In the genomic region with DNA sequence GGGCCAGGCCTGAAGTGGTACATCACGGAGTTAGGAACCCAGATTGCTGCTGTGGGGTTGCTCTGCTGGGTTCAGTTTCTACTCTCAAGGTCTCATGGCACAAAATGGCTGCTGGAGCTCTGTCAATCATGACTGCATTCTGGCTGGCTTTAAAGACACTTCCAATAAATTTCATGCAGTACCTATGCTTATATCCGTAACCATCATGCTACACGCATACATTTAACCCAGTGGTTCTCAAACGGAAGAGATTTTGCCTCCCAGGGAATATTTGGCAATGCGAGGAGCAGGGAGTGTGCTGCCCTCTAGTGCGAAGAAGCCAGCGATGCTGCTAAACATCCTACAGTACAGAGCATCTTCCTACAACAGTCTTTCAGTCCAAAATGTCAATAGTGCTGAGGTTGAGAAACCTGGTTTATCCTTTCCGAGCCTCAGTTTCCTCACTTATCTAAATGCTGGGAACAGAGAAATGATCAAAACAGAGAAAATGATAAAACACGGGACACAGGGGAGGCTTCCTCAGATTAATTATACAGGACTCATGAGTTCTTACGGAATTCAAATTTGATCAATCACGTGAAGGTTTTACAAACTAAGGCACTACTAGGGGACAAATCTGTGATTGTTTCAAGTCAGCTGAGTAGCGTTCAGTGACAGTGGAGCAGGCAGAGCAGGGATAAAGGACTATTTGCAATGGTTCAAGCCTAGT, we compare ENCODE assay signal across 9 cellular contexts. TPM values are rescaled to one million over a fixed set of nuclear protein-coding genes. Genes with fewer than 3 reads are reported as not detected.
DNase-seq lines count a peak whose midpoint lies in the region; ATAC-seq and TF ChIP-seq lines count a peak whose summit lies in the region.
"Had no signal": no experiment of that assay in that cellular context is flagged by ENCODE, and none has a peak within 500 bp of the region (broad histone marks: within the 10 kb centered on the region; RNA-seq: fewer than 3 reads in every experiment).

No MANE protein-coding gene starts in this region.

- H3K27me3 ChIP-seq in MM.1S (replicated peaks; ENCODE audit: insufficient read depth, low read length) = no peaks in the 10 kb centered on the region
- peaks cover 5% of the 10 kb centered on the region for H3K27me3 ChIP-seq in lower lobe of right lung (ENCODE audit: low read depth)

- no peaks in the 10 kb centered on the region for H3K9me3 Mint-ChIP-seq in activated naive CD8-positive, alpha-beta T cell treated with anti-CD3 and anti-CD28 coated beads, Interleukin-2, amount 50 U/mL, for 24 hours

- no peak for ATAC-seq in lower lobe of right lung
- no peak for ATAC-seq in HG03439 (IDR thresholded peaks at IDR 0.05; ENCODE audit: unreplicated experiment)
- ATAC-seq in activated naive CD8-positive, alpha-beta T cell treated with anti-CD3 and anti-CD28 coated beads, Interleukin-2, amount 50 U/mL, for 24 hours = no peak

- H3K36me3 Mint-ChIP-seq in activated naive CD8-positive, alpha-beta T cell treated with anti-CD3 and anti-CD28 coated beads, Interleukin-2, amount 50 U/mL, for 24 hours (ENCODE audit: low read depth) = no peaks in the 10 kb centered on the region

- H2AFZ ChIP-seq in MM.1S (ENCODE audit: low read length) = no peak overlapping the region

- H3F3A ChIP-seq in MM.1S (ENCODE audit: insufficient read depth, low read length) = peaks cover 7% of the 10 kb centered on the region; the same call in 1 of the 2 replicates

- DNase-seq in GDM1 (lab: John Stamatoyannopoulos, UW) (peak; percentile 1), MM.1S (no peak), astrocyte of the cerebellum (ENCODE audit: low read depth) (no peak), lower lobe of right lung (no peak), NCI-H1048 (lab: John Stamatoyannopoulos, UW) (no peak)
- DNase-seq in activated naive CD8-positive, alpha-beta T cell treated with anti-CD3 and anti-CD28 coated beads, Interleukin-2, amount 50 U/mL, for 24 hours = no peak
- no peak for DNase-seq in effector CD8-positive, alpha-beta T cell (lab: John Stamatoyannopoulos, UW)

- H3K9ac ChIP-seq in MM.1S (ENCODE audit: low read length) = no peak overlapping the region

- H3K27ac ChIP-seq in MM.1S (ENCODE audit: low read length) = no peak overlapping the region
- H3K27ac ChIP-seq in lower lobe of right lung = no peak overlapping the region
- H3K27ac ChIP-seq: SK-N-MC had no signal

- no peak overlapping the region for H3K4me2 ChIP-seq in MM.1S (ENCODE audit: low read depth, low read length)

- peaks cover 4% of the 10 kb centered on the region for H3K4me1 Mint-ChIP-seq in activated naive CD8-positive, alpha-beta T cell treated with anti-CD3 and anti-CD28 coated beads, Interleukin-2, amount 50 U/mL, for 24 hours

- intact Hi-C loops in lower lobe of right lung (cut with DNase I) = no loop called here

- H3K27me3 Mint-ChIP-seq in activated naive CD8-positive, alpha-beta T cell treated with anti-CD3 and anti-CD28 coated beads, Interleukin-2, amount 50 U/mL, for 24 hours = peaks cover 29% of the 10 kb centered on the region

- H3K79me2 ChIP-seq in MM.1S (ENCODE audit: low read length) = no peaks in the 10 kb centered on the region

- H3K9me3 ChIP-seq in MM.1S (replicated peaks; ENCODE audit: insufficient read depth, low read length) (no peaks in the 10 kb centered on the region), lower lobe of right lung (no peaks in the 10 kb centered on the region)

- H3K9me2 ChIP-seq in MM.1S (replicated peaks; ENCODE audit: insufficient read depth, low read length) = no peaks in the 10 kb centered on the region

- in situ Hi-C loops in astrocyte of the cerebellum (cut with HindIII; ENCODE audit: low sequenced_read_pairs) = no loop called here

- H3K36me3 ChIP-seq in MM.1S (replicated peaks; ENCODE audit: insufficient read depth, low read length) (no peaks in the 10 kb centered on the region), lower lobe of right lung (no peaks in the 10 kb centered on the region)

- H3K4me1 ChIP-seq in MM.1S (ENCODE audit: low read length) (peaks cover 25% of the 10 kb centered on the region), lower lobe of right lung (no peaks in the 10 kb centered on the region)

- H4K20me1 ChIP-seq in MM.1S (ENCODE audit: insufficient read depth, low read length) = no peaks in the 10 kb centered on the region

- TF ChIP-seq CTCF in MM.1S (IDR thresholded peaks at IDR 0.05; ENCODE audit: low read length) (peak; percentile 64), astrocyte of the cerebellum (IDR thresholded peaks at IDR 0.05; ENCODE audit: low read depth, low read length, missing control alignments) (peak; percentile 71), lower lobe of right lung (IDR thresholded peaks at IDR 0.05) (peak; percentile 49)

- no peak overlapping the region for H3K4me3 Mint-ChIP-seq in activated naive CD8-positive, alpha-beta T cell treated with anti-CD3 and anti-CD28 coated beads, Interleukin-2, amount 50 U/mL, for 24 hours

- no peak overlapping the region for H3K4me3 ChIP-seq in MM.1S (ENCODE audit: low read length)
- no peak overlapping the region for H3K4me3 ChIP-seq in astrocyte of the cerebellum (ENCODE audit: low read depth, low read length)
- H3K4me3 ChIP-seq in lower lobe of right lung = no peak overlapping the region
- H3K4me3 ChIP-seq: SK-N-MC had no signal

- H3K27ac Mint-ChIP-seq in activated naive CD8-positive, alpha-beta T cell treated with anti-CD3 and anti-CD28 coated beads, Interleukin-2, amount 50 U/mL, for 24 hours = no peak overlapping the region

RNA-seq across cellular contexts. Expression of gene SLC2A10, which starts 9.6 kb away (rescaled TPM):
- total RNA-seq in lower lobe of right lung = 11.5 TPM

RNA-seq across cellular contexts. Expression of gene TP53RK, which starts 10.6 kb away (rescaled TPM):
- 11.9 TPM for total RNA-seq in lower lobe of right lung

RNA-seq across cellular contexts. Expression of gene SLC13A3, which starts 48.5 kb away (rescaled TPM):
- 2.0 TPM for total RNA-seq in lower lobe of right lung
